ENCODE assay signal across 26 cellular contexts in the genomic region with DNA sequence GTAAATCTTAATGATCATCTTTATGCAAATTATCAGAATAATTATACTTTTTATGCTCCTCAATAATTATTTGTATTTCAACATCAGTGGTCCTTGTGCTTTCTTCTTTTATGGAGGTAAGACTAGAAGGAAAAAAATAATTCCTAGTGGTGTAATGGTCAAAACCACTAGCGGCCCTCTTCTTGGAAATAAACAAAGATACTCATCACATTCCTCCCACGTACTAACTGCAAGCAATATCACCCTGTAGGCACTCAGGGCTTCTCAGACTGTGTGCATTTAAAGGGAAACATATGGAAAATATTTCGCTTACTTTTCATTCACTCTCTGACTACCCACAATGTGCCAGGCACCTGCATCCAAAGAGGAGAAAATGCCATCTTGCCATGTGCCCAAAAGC.
"Had no signal": no experiment of that assay in that cellular context is flagged by ENCODE, and none has a peak within 500 bp of the region (broad histone marks: within the 10 kb centered on the region; RNA-seq: fewer than 3 reads in every experiment).

No MANE protein-coding gene starts in this region.

- H3K4me3 ChIP-seq: left lung, lower lobe of right lung, ovary, skin epidermis, suprapubic skin, thoracic aorta, transverse colon, upper lobe of left lung, vagina had no signal

- H3K27ac ChIP-seq: left lung, lower lobe of right lung, ovary, skin epidermis, suprapubic skin, thoracic aorta, transverse colon, upper lobe of left lung, vagina had no signal

- H3K27me3 Mint-ChIP-seq: naive B cell, progenitor cell of endocrine pancreas had no signal

- H3K4me1 Mint-ChIP-seq: mesothelial cell of epicardium; naive B cell; stimulated activated effector memory CD8-positive, alpha-beta T cell treated with anti-CD3 and anti-CD28 coated beads, Interleukin-12 subunit alpha, Interleukin-12 subunit beta, amount 100 ng/mL, for 72 hours had no signal

- H3K4me1 ChIP-seq: left lung, lower lobe of right lung, suprapubic skin, transverse colon, vagina had no signal

- DNase-seq: hypothalamus; immature natural killer cell; kidney; left colon; left lung; lower lobe of right lung; mammary epithelial cell; naive B cell; ovary; right cardiac atrium; stimulated activated CD4-positive, alpha-beta T cell treated with anti-CD3 and anti-CD28 coated beads, Interleukin-12 subunit alpha, Interleukin-12 subunit beta, amount 100 ng/mL, for 4 hours; stimulated activated CD4-positive, alpha-beta T cell treated with anti-CD3 and anti-CD28 coated beads, Interleukin-15, amount 100 ng/mL, for 24 hours; stimulated activated CD4-positive, alpha-beta T cell treated with anti-CD3 and anti-CD28 coated beads, Interleukin-2, amount 100 ng/mL, for 24 hours; stimulated activated CD4-positive, alpha-beta T cell treated with anti-CD3 and anti-CD28 coated beads, Interleukin-4, amount 100 ng/mL, for 1 hour; stimulated activated naive CD4-positive, alpha-beta T cell; transverse colon; upper lobe of left lung had no signal

- H3K36me3 ChIP-seq: left lung, lower lobe of right lung, ovary, suprapubic skin, thoracic aorta, transverse colon, upper lobe of left lung, vagina had no signal

- H3K9me3 ChIP-seq: left lung, lower lobe of right lung, ovary, suprapubic skin, thoracic aorta, transverse colon, upper lobe of left lung, vagina had no signal

- H3K27me3 ChIP-seq: left lung, ovary, suprapubic skin, transverse colon, upper lobe of left lung, vagina had no signal

- H3K27ac Mint-ChIP-seq: immature natural killer cell; mesothelial cell of epicardium; naive B cell; natural killer cell treated with Interleukin-12 subunit alpha and Interleukin-12 subunit beta and Interleukin-15 and Interleukin-18, amount 100 ng/mL, for 72 hours; progenitor cell of endocrine pancreas; stimulated activated effector memory CD8-positive, alpha-beta T cell treated with anti-CD3 and anti-CD28 coated beads, Interleukin-12 subunit alpha, Interleukin-12 subunit beta, amount 100 ng/mL, for 72 hours; stimulated activated naive CD8-positive, alpha-beta T cell treated with anti-CD3 and anti-CD28 coated beads, Interleukin-15, Interleukin-2, amounts not matched to agents 100 ng/mL and 50 ng/mL, for 24 hours had no signal

- H3K36me3 Mint-ChIP-seq: immature natural killer cell; mesothelial cell of epicardium; naive B cell; natural killer cell treated with Interleukin-12 subunit alpha and Interleukin-12 subunit beta and Interleukin-15 and Interleukin-18, amount 100 ng/mL, for 72 hours; stimulated activated effector memory CD8-positive, alpha-beta T cell treated with anti-CD3 and anti-CD28 coated beads, Interleukin-12 subunit alpha, Interleukin-12 subunit beta, amount 100 ng/mL, for 72 hours had no signal

- H3K4me3 Mint-ChIP-seq: immature natural killer cell; mesothelial cell of epicardium; naive B cell; natural killer cell treated with Interleukin-12 subunit alpha and Interleukin-12 subunit beta and Interleukin-15 and Interleukin-18, amount 100 ng/mL, for 72 hours; stimulated activated effector memory CD8-positive, alpha-beta T cell treated with anti-CD3 and anti-CD28 coated beads, Interleukin-12 subunit alpha, Interleukin-12 subunit beta, amount 100 ng/mL, for 72 hours; stimulated activated naive CD8-positive, alpha-beta T cell treated with anti-CD3 and anti-CD28 coated beads, Interleukin-15, Interleukin-2, amounts not matched to agents 100 ng/mL and 50 ng/mL, for 24 hours had no signal

- H3K9me3 Mint-ChIP-seq: mesothelial cell of epicardium; naive B cell; natural killer cell treated with Interleukin-12 subunit alpha and Interleukin-12 subunit beta and Interleukin-15 and Interleukin-18, amount 100 ng/mL, for 72 hours; stimulated activated effector memory CD8-positive, alpha-beta T cell treated with anti-CD3 and anti-CD28 coated beads, Interleukin-12 subunit alpha, Interleukin-12 subunit beta, amount 100 ng/mL, for 72 hours; stimulated activated naive CD8-positive, alpha-beta T cell treated with anti-CD3 and anti-CD28 coated beads, Interleukin-15, Interleukin-2, amounts not matched to agents 100 ng/mL and 50 ng/mL, for 24 hours had no signal
